In genomic region chr19:18208098-18208951, GRCh38 we compare ENCODE assay signal across 8 cellular contexts. TPM values are rescaled to one million over a fixed set of nuclear protein-coding genes. Genes with fewer than 3 reads are reported as not detected.
DNase-seq lines count a peak whose midpoint lies in the region; ATAC-seq and TF ChIP-seq lines count a peak whose summit lies in the region.

No MANE protein-coding gene starts in this region.

- H3K27ac ChIP-seq in HEK293 (ENCODE audit: extremely low read depth, low read depth, low read length), result no peak overlapping the region
- peak overlapping the region; percentile 18 to 64 (median 42) for H3K27ac ChIP-seq in esophagus muscularis mucosa (replicated peaks in 1 of 4)
- no peak overlapping the region for H3K27ac ChIP-seq in prostate gland

- DNase-seq in BJ (ENCODE audit: low read depth), result peak; percentile 48
- peak; percentile 37 for DNase-seq in activated CD4-positive, alpha-beta T cell treated with anti-CD3 and anti-CD28 coated beads for 1 hour
- no peak for DNase-seq in esophagus muscularis mucosa (ENCODE audit: extremely low spot score)
- no peak for DNase-seq in prostate gland (ENCODE audit: low spot score)

- 16% methylated on average over 28 of the region's 32 CpGs for WGBS in esophagus muscularis mucosa
- WGBS in prostate gland, result 15% methylated on average over 30 of the region's 32 CpGs

- TF ChIP-seq EP300 in esophagus muscularis mucosa (IDR thresholded peaks at IDR 0.05), result no peak

- CTCF ChIA-PET in BJ (lab: Yijun Ruan, JAX), result interaction anchor here (0.6 to 12.0 kb wide), 15 partner anchors 12 to 172 kb away, joined by 3 to 109 read pairs (median 4); a partner anchor contains a TSS
- CTCF ChIA-PET in HEK293 (lab: Yijun Ruan, JAX), result interaction anchor here (0.5 to 8.5 kb wide), 17 partner anchors 8 to 213 kb away, joined by 3 to 121 read pairs (median 4); partner anchors contain the start of genes ARRDC2 and JUND

- TF ChIP-seq POLR2A in esophagus muscularis mucosa (IDR thresholded peaks at IDR 0.05; ENCODE audit: low read depth), result no peak
- no peak for TF ChIP-seq POLR2A in prostate gland (IDR thresholded peaks at IDR 0.05)

- H3K4me3 ChIP-seq in BJ (ENCODE audit: low read depth, low read length) (peak overlapping the region; percentile 11; the same call in 1 of the 2 replicates), HEK293 (ENCODE audit: low read depth, low read length) (no peak overlapping the region), esophagus muscularis mucosa (peak overlapping the region in 1 of 4 donors; percentile 21), prostate gland (no peak overlapping the region)

- POLR2A ChIA-PET in BJ (lab: Charles Lee) (no interaction called here), HEK293 (lab: Yijun Ruan, JAX) (interaction anchor here (0.6 kb wide), 1 partner anchor 16 kb away, joined by 3 read pairs; no protein-coding TSS in a partner anchor)

- no peaks in the 10 kb centered on the region for H3K36me3 ChIP-seq in BJ (ENCODE audit: control insufficient read depth, insufficient read depth, low read length)
- no peaks in the 10 kb centered on the region for H3K36me3 ChIP-seq in HEK293 (ENCODE audit: control insufficient read depth in 2 of 2, insufficient read depth in 1 of 2, low read length in 2 of 2)
- H3K36me3 ChIP-seq in esophagus muscularis mucosa, result no peaks in the 10 kb centered on the region
- no peaks in the 10 kb centered on the region for H3K36me3 ChIP-seq in prostate gland

- TF ChIP-seq CTCF in BJ (IDR thresholded peaks at IDR 0.05; ENCODE audit: insufficient read depth, low read depth, low read length), result peak; percentile 74
- TF ChIP-seq CTCF in HEK293 (tag by site-specific recombination; IDR thresholded peaks at IDR 0.05), result no peak; the same call in 1 of the 2 replicates
- peak; percentile 37 to 81 (median 74) for TF ChIP-seq CTCF in esophagus muscularis mucosa (IDR thresholded peaks at IDR 0.05)
- peak; percentile 15 to 48 (median 26) for TF ChIP-seq CTCF in prostate gland (IDR thresholded peaks at IDR 0.05)

- ATAC-seq in GM18867 (IDR thresholded peaks at IDR 0.05; ENCODE audit: unreplicated experiment), result no peak
- no peak for ATAC-seq in GM18520 (IDR thresholded peaks at IDR 0.05; ENCODE audit: unreplicated experiment)
- ATAC-seq in HG02588 (IDR thresholded peaks at IDR 0.05; ENCODE audit: unreplicated experiment), result no peak

- H3K27me3 ChIP-seq in BJ (ENCODE audit: control insufficient read depth, insufficient read depth, low read length) (no peaks in the 10 kb centered on the region), esophagus muscularis mucosa (peaks cover 0 to 24% (median 0%) of the 10 kb centered on the region in 4 donors), prostate gland (replicated peaks; ENCODE audit: insufficient read depth) (no peaks in the 10 kb centered on the region)

- H3K4me1 ChIP-seq in HEK293 (ENCODE audit: control insufficient read depth, insufficient read depth, low read length) (peaks cover 8% of the 10 kb centered on the region), esophagus muscularis mucosa (peaks cover 12 to 32% (median 24%) of the 10 kb centered on the region in 4 donors), prostate gland (replicated peaks) (no peaks in the 10 kb centered on the region)

- intact Hi-C loops in esophagus muscularis mucosa (cut with DNase I) (loop anchor here (1.0 to 10.0 kb wide), 2 partner anchors 43 to 116 kb away; partner anchors contain the start of gene LSM4), prostate gland (cut with DNase I) (loop anchor here (2.0 to 10.0 kb wide), 2 partner anchors 40 to 206 kb away; partner anchors contain the start of gene SSBP4)

- H3K9me3 ChIP-seq in HEK293 (ENCODE audit: control insufficient read depth, insufficient read depth, low read depth, low read length), result no peaks in the 10 kb centered on the region
- no peaks in the 10 kb centered on the region for H3K9me3 ChIP-seq in esophagus muscularis mucosa
- H3K9me3 ChIP-seq in prostate gland, result no peaks in the 10 kb centered on the region

TF ChIP-seq in HEK293, 187 proteins besides CTCF, POLR2A, EP300 and RAD21 (continues in another document):
- TF ChIP-seq ZNF518A (tag by site-specific recombination; conservative IDR thresholded peaks at IDR 0.05; ENCODE audit: low read depth) (no peak), ZNF514 (tag by site-specific recombination; IDR thresholded peaks at IDR 0.05) (no peak), ZNF560 (tag by site-specific recombination; IDR thresholded peaks at IDR 0.05; ENCODE audit: borderline replicate concordance) (no peak), TRIM28 (IDR thresholded peaks at IDR 0.05; ENCODE audit: borderline replicate concordance, low read length) (no peak), ZSCAN30 (tag by site-specific recombination; IDR thresholded peaks at IDR 0.05) (no peak), ZNF600 (tag by site-specific recombination; IDR thresholded peaks at IDR 0.05) (peak; percentile 58; the same call in 1 of the 2 replicates), ZSCAN16 (tag by site-specific recombination; IDR thresholded peaks at IDR 0.05) (no peak), WT1 (tag by site-specific recombination; IDR thresholded peaks at IDR 0.05) (0 out of 2 replicates have a peak, but pooled peaks have one; percentile 18), ZIC2 (tag by site-specific recombination; IDR thresholded peaks at IDR 0.05) (no peak), ZNF138 (tag by site-specific recombination; IDR thresholded peaks at IDR 0.05; ENCODE audit: borderline replicate concordance) (no peak), ZNF248 (tag by site-specific recombination; IDR thresholded peaks at IDR 0.05) (no peak), ZNF747 (tag by site-specific recombination; IDR thresholded peaks at IDR 0.05) (no peak), ZNF335 (tag by site-specific recombination; conservative IDR thresholded peaks at IDR 0.05) (peak; percentile 89), ZNF24 (tag by site-specific recombination; IDR thresholded peaks at IDR 0.05) (no peak), ZBTB8A (tag by site-specific recombination; IDR thresholded peaks at IDR 0.05) (0 out of 2 replicates have a peak, but pooled peaks have one; percentile 18), ZNF146 (tag by site-specific recombination; IDR thresholded peaks at IDR 0.05) (no peak)

RNA-seq across cellular contexts. Expression of gene RAB3A, which starts 4.5 kb away (rescaled TPM):
- 1.4 and 2.0 TPM in 2 replicates for polyA plus RNA-seq in BJ (2011; rRNA removed)
- polyA minus RNA-seq in BJ (2011; rRNA and poly(A)+ RNA removed), result 4.4 and 7.0 TPM in 2 replicates
- total RNA-seq in esophagus muscularis mucosa, result 1 to 10 TPM; 1.7 to 2.5 (median 1.9) TPM
- total RNA-seq in prostate gland, result 1 to 10 TPM; 2.5 to 6.0 TPM

RNA-seq across cellular contexts. Expression of gene MPV17L2, which starts 15.3 kb away (rescaled TPM):
- 13.3 and 25.0 TPM in 2 replicates for polyA plus RNA-seq in BJ (2011; rRNA removed)
- polyA minus RNA-seq in BJ (2011; rRNA and poly(A)+ RNA removed), result 12.3 and 15.1 TPM in 2 replicates
- 10 to 100 TPM; 14.5 to 67.6 (median 21.2) TPM for total RNA-seq in esophagus muscularis mucosa
- total RNA-seq in prostate gland, result 10 to 100 TPM in 1 of 2 donors, 1 to 10 TPM in 1; 8.5 to 21.1 TPM

RNA-seq across cellular contexts. Expression of gene PDE4C, which starts 17.9 kb away (rescaled TPM):
- 0.06 and 0.12 TPM in 2 replicates for polyA plus RNA-seq in BJ (2011; rRNA removed)
- polyA minus RNA-seq in BJ (2011; rRNA and poly(A)+ RNA removed), result not detected in 2 replicates
- total RNA-seq in esophagus muscularis mucosa, result 1 to 10 TPM in 1 of 4 donors, under 1 TPM in 3; 0.17 to 1.2 (median 0.54) TPM
- 1 to 10 TPM in 1 of 2 donors, under 1 TPM in 1; 0.27 to 1.6 TPM for total RNA-seq in prostate gland

RNA-seq across cellular contexts. Expression of gene IFI30, which starts 34.7 kb away (rescaled TPM):
- 11.1 and 14.5 TPM in 2 replicates for polyA plus RNA-seq in BJ (2011; rRNA removed)
- polyA minus RNA-seq in BJ (2011; rRNA and poly(A)+ RNA removed), result 1.6 and 4.0 TPM in 2 replicates
- total RNA-seq in esophagus muscularis mucosa (10 to 100 TPM; 22.4 to 92.8 (median 42.9) TPM), prostate gland (10 to 100 TPM; 20.9 to 22.5 TPM)

RNA-seq across cellular contexts. Expression of gene PIK3R2, which starts 55.4 kb away (rescaled TPM):
- 9.4 and 17.4 TPM in 2 replicates for polyA plus RNA-seq in BJ (2011; rRNA removed)
- polyA minus RNA-seq in BJ (2011; rRNA and poly(A)+ RNA removed), result 12.3 and 15.0 TPM in 2 replicates
- total RNA-seq in esophagus muscularis mucosa, result 10 to 100 TPM in 3 of 4 donors, 1 to 10 TPM in 1; 4.2 to 32.2 (median 19.4) TPM
- total RNA-seq in prostate gland, result 10 to 100 TPM; 41.3 to 71.6 TPM

Comparison
In these comparisons a context has a peak if more than half of its experiments do, and no peak if none do; other contexts are left out.
1. DNase-seq: peak in BJ (single experiment) and activated CD4-positive, alpha-beta T cell treated with anti-CD3 and anti-CD28 coated beads for 1 hour (single experiment); none in esophagus muscularis mucosa (single experiment) and prostate gland (single experiment).
2. H3K27ac ChIP-seq: peak in esophagus muscularis mucosa (4 of 4); none in HEK293 (single experiment) and prostate gland (0 of 2).